ENCODE assay signal across 15 cellular contexts in the genomic region with DNA sequence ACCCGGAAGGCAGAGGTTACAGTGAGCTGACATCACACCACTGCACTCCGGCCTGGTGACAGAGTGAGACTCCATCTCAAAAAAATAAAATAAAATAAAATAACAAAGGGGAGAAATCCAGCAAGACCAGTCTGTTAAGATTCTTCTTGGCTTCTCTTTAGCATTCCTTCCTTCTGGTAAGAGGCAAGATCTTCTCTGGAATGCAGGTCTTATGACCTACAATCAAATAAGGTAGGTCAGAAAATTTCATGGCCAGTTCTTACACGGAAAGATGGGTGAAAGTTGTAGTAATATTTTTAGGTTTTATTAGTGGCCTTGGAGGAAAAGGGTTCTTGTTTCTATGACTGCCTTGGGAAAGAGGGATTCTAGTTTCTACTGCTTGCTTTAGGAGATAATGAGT.
A peak's percentile ranks its signal among the peaks of the same experiment; 100 is the strongest.
DNase-seq lines count a peak whose midpoint lies in the region; ATAC-seq and TF ChIP-seq lines count a peak whose summit lies in the region.
"Had no signal": no experiment of that assay in that cellular context is flagged by ENCODE, and none has a peak within 500 bp of the region (broad histone marks: within the 10 kb centered on the region; RNA-seq: fewer than 3 reads in every experiment).

No MANE protein-coding gene starts in this region.

- no peaks in the 10 kb centered on the region for H3F3A ChIP-seq in GM23338 (replicated peaks; ENCODE audit: low read depth)
- H3F3A ChIP-seq in PC-3 (ENCODE audit: low read length, unreplicated experiment): no peaks in the 10 kb centered on the region

- H3K36me3 Mint-ChIP-seq in GM23338 (ENCODE audit: low read depth) (peaks cover 20% of the 10 kb centered on the region; the same call in 2 of the 3 replicates), type B pancreatic cell (no peaks in the 10 kb centered on the region)
- H3K36me3 Mint-ChIP-seq: CD4-positive, CD25-positive, alpha-beta regulatory T cell had no signal

- H3K9me2 ChIP-seq in GM23338 (ENCODE audit: insufficient read depth) (no peaks in the 10 kb centered on the region), PC-3 (replicated peaks; ENCODE audit: low read length) (no peaks in the 10 kb centered on the region)

- no peaks in the 10 kb centered on the region for H4K20me1 ChIP-seq in GM23338 (replicated peaks; ENCODE audit: insufficient read depth)
- no peaks in the 10 kb centered on the region for H4K20me1 ChIP-seq in PC-3 (ENCODE audit: low read length)

- H2AFZ ChIP-seq in GM23338 (no peak overlapping the region), PC-3 (ENCODE audit: low read length) (no peak overlapping the region)

- H3K27ac ChIP-seq in GM23338 (ENCODE audit: low read depth): peak overlapping the region; percentile 83
- peak overlapping the region; percentile 68 for H3K27ac ChIP-seq in PC-3 (ENCODE audit: low read length)

- POLR2A ChIA-PET in PC-3 (lab: Charles Lee; ENCODE audit: unreplicated experiment): no interaction called here

- no peaks in the 10 kb centered on the region for H3K36me3 ChIP-seq in GM23338 (ENCODE audit: insufficient read depth)
- no peaks in the 10 kb centered on the region for H3K36me3 ChIP-seq in PC-3 (ENCODE audit: low read depth, low read length)

- peaks cover 20% of the 10 kb centered on the region for H3K9me3 Mint-ChIP-seq in GM23338
- H3K9me3 Mint-ChIP-seq in type B pancreatic cell: peaks cover 6% of the 10 kb centered on the region

- intact Hi-C loops in PC-3 (cut with micrococcal nuclease): no loop called here

- H3K27ac Mint-ChIP-seq in GM23338 (peak overlapping the region; percentile 94), type B pancreatic cell (peak overlapping the region; percentile 98)
- H3K27ac Mint-ChIP-seq: CD4-positive, CD25-positive, alpha-beta regulatory T cell had no signal

- DNase-seq in GM23338 (ENCODE audit: low spot score) (peak; percentile 88), PC-3 (peak; percentile 66), iPS DF 19.7 (ENCODE audit: low read depth, low spot score) (peak; percentile 56), type B pancreatic cell (ENCODE audit: extremely low spot score, unreplicated experiment) (no peak), OCI-M2 (lab: John Stamatoyannopoulos, UW; ENCODE audit: unreplicated experiment) (no peak), cortex of kidney (lab: John Stamatoyannopoulos, UW) (no peak)
- no peak for DNase-seq in activated effector memory CD4-positive, alpha-beta T cell treated with Interleukin-2 at 50 U/mL for 16 hours
- DNase-seq: CD4-positive, CD25-positive, alpha-beta regulatory T cell; DMS79; HCEC 1CT; NCI-H2029; NCI-H510A; NCI-H774; Right ventricle myocardium superior had no signal

- TF ChIP-seq CTCF in GM23338 (conservative IDR thresholded peaks at IDR 0.05; ENCODE audit: low read depth in 2 of 2): no peak
- TF ChIP-seq CTCF in PC-3 (conservative IDR thresholded peaks at IDR 0.05; ENCODE audit: low read depth, low read length): no peak
- TF ChIP-seq CTCF in type B pancreatic cell (conservative IDR thresholded peaks at IDR 0.05): no peak

- BruUV-seq in PC-3 (replicated peaks; lab: Mats Ljungman, UMichigan): no TSS peak

- H3K4me3 Mint-ChIP-seq in GM23338 (peak overlapping the region; percentile 51), type B pancreatic cell (peak overlapping the region; percentile 74)
- H3K4me3 Mint-ChIP-seq: CD4-positive, CD25-positive, alpha-beta regulatory T cell had no signal

- peaks cover 12% of the 10 kb centered on the region; the same call in 1 of the 2 replicates for H3K4me1 ChIP-seq in GM23338 (ENCODE audit: insufficient read depth)
- H3K4me1 ChIP-seq in PC-3 (ENCODE audit: insufficient read depth, low read length): peaks cover 9% of the 10 kb centered on the region

- H3K9ac ChIP-seq in PC-3 (ENCODE audit: low read length): no peak overlapping the region

- no peaks in the 10 kb centered on the region for H3K79me2 ChIP-seq in GM23338 (replicated peaks; ENCODE audit: insufficient read depth)
- H3K79me2 ChIP-seq in PC-3 (ENCODE audit: low read length): no peaks in the 10 kb centered on the region

- CTCF ChIA-PET in PC-3 (lab: Charles Lee): no interaction called here

- H3K4me1 Mint-ChIP-seq in GM23338: peaks cover 22% of the 10 kb centered on the region
- peaks cover 5% of the 10 kb centered on the region for H3K4me1 Mint-ChIP-seq in type B pancreatic cell (ENCODE audit: unreplicated experiment)
- H3K4me1 Mint-ChIP-seq: CD4-positive, CD25-positive, alpha-beta regulatory T cell had no signal

- ATAC-seq in GM23338 (peak; percentile 69), PC-3 (peak; percentile 35)
- ATAC-seq: K562 had no signal

- no peaks in the 10 kb centered on the region for H3K9me3 ChIP-seq in PC-3 (ENCODE audit: low read length)

- H3K4me2 ChIP-seq in GM23338: peak overlapping the region; percentile 20
- H3K4me2 ChIP-seq in PC-3 (ENCODE audit: low read length): peak overlapping the region; percentile 53; the same call in 1 of the 2 replicates

- H3K27me3 Mint-ChIP-seq in GM23338 (ENCODE audit: insufficient read depth, low read depth, poor library complexity) (no peaks in the 10 kb centered on the region), type B pancreatic cell (no peaks in the 10 kb centered on the region)
- H3K27me3 Mint-ChIP-seq: CD4-positive, CD25-positive, alpha-beta regulatory T cell had no signal

- no peaks in the 10 kb centered on the region for H3K27me3 ChIP-seq in GM23338 (ENCODE audit: insufficient read depth)
- H3K27me3 ChIP-seq in PC-3 (ENCODE audit: low read length): no peaks in the 10 kb centered on the region

- H3K4me3 ChIP-seq in GM23338 (peak overlapping the region; percentile 10; the same call in 1 of the 2 replicates), PC-3 (ENCODE audit: low read length) (no peak overlapping the region; the same call in 1 of the 2 replicates)
- H3K4me3 ChIP-seq: K562 had no signal

TF ChIP-seq in GM23338, 12 proteins besides CTCF, POLR2A, EP300 and RAD21 (continues in another document):
- no peak; the same call in 1 of the 2 replicates for TF ChIP-seq NANOG (IDR thresholded peaks at IDR 0.05; ENCODE audit: borderline replicate concordance)
- TF ChIP-seq, protein P1, sequence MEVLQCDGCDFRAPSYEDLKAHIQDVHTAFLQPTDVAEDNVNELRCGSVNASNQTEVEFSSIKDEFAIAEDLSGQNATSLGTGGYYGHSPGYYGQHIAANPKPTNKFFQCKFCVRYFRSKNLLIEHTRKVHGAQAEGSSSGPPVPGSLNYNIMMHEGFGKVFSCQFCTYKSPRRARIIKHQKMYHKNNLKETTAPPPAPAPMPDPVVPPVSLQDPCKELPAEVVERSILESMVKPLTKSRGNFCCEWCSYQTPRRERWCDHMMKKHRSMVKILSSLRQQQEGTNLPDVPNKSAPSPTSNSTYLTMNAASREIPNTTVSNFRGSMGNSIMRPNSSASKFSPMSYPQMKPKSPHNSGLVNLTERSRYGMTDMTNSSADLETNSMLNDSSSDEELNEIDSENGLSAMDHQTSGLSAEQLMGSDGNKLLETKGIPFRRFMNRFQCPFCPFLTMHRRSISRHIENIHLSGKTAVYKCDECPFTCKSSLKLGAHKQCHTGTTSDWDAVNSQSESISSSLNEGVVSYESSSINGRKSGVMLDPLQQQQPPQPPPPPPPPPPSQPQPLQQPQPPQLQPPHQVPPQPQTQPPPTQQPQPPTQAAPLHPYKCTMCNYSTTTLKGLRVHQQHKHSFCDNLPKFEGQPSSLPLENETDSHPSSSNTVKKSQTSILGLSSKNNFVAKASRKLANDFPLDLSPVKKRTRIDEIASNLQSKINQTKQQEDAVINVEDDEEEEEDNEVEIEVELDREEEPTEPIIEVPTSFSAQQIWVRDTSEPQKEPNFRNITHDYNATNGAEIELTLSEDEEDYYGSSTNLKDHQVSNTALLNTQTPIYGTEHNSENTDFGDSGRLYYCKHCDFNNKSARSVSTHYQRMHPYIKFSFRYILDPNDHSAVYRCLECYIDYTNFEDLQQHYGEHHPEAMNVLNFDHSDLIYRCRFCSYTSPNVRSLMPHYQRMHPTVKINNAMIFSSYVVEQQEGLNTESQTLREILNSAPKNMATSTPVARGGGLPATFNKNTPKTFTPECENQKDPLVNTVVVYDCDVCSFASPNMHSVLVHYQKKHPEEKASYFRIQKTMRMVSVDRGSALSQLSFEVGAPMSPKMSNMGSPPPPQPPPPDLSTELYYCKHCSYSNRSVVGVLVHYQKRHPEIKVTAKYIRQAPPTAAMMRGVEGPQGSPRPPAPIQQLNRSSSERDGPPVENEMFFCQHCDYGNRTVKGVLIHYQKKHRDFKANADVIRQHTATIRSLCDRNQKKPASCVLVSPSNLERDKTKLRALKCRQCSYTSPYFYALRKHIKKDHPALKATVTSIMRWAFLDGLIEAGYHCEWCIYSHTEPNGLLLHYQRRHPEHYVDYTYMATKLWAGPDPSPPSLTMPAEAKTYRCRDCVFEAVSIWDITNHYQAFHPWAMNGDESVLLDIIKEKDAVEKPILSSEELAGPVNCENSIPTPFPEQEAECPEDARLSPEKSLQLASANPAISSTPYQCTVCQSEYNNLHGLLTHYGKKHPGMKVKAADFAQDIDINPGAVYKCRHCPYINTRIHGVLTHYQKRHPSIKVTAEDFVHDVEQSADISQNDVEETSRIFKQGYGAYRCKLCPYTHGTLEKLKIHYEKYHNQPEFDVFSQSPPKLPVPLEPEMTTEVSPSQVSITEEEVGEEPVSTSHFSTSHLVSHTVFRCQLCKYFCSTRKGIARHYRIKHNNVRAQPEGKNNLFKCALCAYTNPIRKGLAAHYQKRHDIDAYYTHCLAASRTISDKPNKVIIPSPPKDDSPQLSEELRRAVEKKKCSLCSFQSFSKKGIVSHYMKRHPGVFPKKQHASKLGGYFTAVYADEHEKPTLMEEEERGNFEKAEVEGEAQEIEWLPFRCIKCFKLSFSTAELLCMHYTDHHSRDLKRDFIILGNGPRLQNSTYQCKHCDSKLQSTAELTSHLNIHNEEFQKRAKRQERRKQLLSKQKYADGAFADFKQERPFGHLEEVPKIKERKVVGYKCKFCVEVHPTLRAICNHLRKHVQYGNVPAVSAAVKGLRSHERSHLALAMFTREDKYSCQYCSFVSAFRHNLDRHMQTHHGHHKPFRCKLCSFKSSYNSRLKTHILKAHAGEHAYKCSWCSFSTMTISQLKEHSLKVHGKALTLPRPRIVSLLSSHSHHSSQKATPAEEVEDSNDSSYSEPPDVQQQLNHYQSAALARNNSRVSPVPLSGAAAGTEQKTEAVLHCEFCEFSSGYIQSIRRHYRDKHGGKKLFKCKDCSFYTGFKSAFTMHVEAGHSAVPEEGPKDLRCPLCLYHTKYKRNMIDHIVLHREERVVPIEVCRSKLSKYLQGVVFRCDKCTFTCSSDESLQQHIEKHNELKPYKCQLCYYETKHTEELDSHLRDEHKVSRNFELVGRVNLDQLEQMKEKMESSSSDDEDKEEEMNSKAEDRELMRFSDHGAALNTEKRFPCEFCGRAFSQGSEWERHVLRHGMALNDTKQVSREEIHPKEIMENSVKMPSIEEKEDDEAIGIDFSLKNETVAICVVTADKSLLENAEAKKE (CRISPR knock-in tag; IDR thresholded peaks at IDR 0.05): no peak; the same call in 1 of the 2 replicates
- no peak for TF ChIP-seq ZNF331 (CRISPR knock-in tag; IDR thresholded peaks at IDR 0.05; ENCODE audit: low read depth)
- no peak for TF ChIP-seq STAT1 (IDR thresholded peaks at IDR 0.05; ENCODE audit: unreplicated experiment)
- no peak for TF ChIP-seq ZNF114 (CRISPR knock-in tag; IDR thresholded peaks at IDR 0.05)
- no peak for TF ChIP-seq EZH2phosphoT487 (IDR thresholded peaks at IDR 0.05; ENCODE audit: unreplicated experiment)
- peak; percentile 74; the same call in 1 of the 2 replicates for TF ChIP-seq CREB1 (CRISPR knock-in tag; IDR thresholded peaks at IDR 0.05; ENCODE audit: low read depth)

Comparison
In these comparisons a context has a peak if more than half of its experiments do, and no peak if none do; other contexts are left out.
1. DNase-seq: peak in GM23338 (single experiment), PC-3 (single experiment) and iPS DF 19.7 (single experiment); none in type B pancreatic cell (single experiment), activated effector memory CD4-positive, alpha-beta T cell treated with Interleukin-2 at 50 U/mL for 16 hours (single experiment), OCI-M2 (single experiment) and cortex of kidney (single experiment).